ENCODE assay signal across 8 cellular contexts in genomic region chr11:5123802-5124521, GRCh38. TPM values are rescaled to one million over a fixed set of nuclear protein-coding genes. Genes with fewer than 3 reads are reported as not detected.
DNase-seq lines count a peak whose midpoint lies in the region; TF ChIP-seq lines count a peak whose summit lies in the region.

No MANE protein-coding gene starts in this region.

- H3K79me2 ChIP-seq in Loucy (ENCODE audit: insufficient read depth, low read length) = no peaks in the 10 kb centered on the region

- H3K9ac ChIP-seq in Loucy (ENCODE audit: low read depth, low read length, poor library complexity, severe bottlenecking) = no peak overlapping the region

- H3K27me3 ChIP-seq in Loucy (ENCODE audit: insufficient read depth, low read length, poor library complexity, severe bottlenecking) = no peaks in the 10 kb centered on the region

- no peaks in the 10 kb centered on the region for H3K9me2 ChIP-seq in Loucy (replicated peaks; ENCODE audit: low read depth, low read length)

- DNase-seq in NCI-H1436 (lab: John Stamatoyannopoulos, UW) (peak; percentile 55), NCI-H1436 treated with DMSO at 0.1 percent for 48 hours (lab: John Stamatoyannopoulos, UW) (no peak), H4 (ENCODE audit: low spot score) (peak; percentile 68), SKM-1 treated with dmso at 0.1 percent for 144 hours (lab: John Stamatoyannopoulos, UW; ENCODE audit: unreplicated experiment) (peak; percentile 40), astrocyte of the hippocampus (ENCODE audit: low read depth, low spot score) (peak; percentile 75), iPS DF 4.7 (ENCODE audit: extremely low read depth, low spot score) (peak; percentile 49)
- DNase-seq in stimulated activated CD4-positive, alpha-beta T cell treated with anti-CD3 and anti-CD28 coated beads, Interleukin-12 subunit alpha, Interleukin-12 subunit beta, amount 100 ng/mL, for 24 hours (ENCODE audit: low read depth in 2 of 2) = peak; percentile 5 to 42

- H3K36me3 ChIP-seq in Loucy (ENCODE audit: insufficient read depth, low read length) = no peaks in the 10 kb centered on the region

- no peak overlapping the region for H3K4me3 ChIP-seq in Loucy (ENCODE audit: low read length, poor library complexity, severe bottlenecking)

- H3K9me3 ChIP-seq in Loucy (ENCODE audit: insufficient read depth, low read depth, low read length) = no peaks in the 10 kb centered on the region

- TF ChIP-seq CTCF in Loucy (conservative IDR thresholded peaks at IDR 0.05; ENCODE audit: low read length) = peak; percentile 93

- H3F3A ChIP-seq in Loucy (ENCODE audit: low read depth) = no peaks in the 10 kb centered on the region

- H3K4me1 ChIP-seq in Loucy (ENCODE audit: insufficient read depth, low read length, poor library complexity, severe bottlenecking) = no peaks in the 10 kb centered on the region

- no peaks in the 10 kb centered on the region for H4K20me1 ChIP-seq in Loucy (ENCODE audit: insufficient read depth, low read length, poor library complexity, severe bottlenecking)

- H2AFZ ChIP-seq in Loucy (ENCODE audit: low read length) = peak overlapping the region; percentile 63

- H3K4me2 ChIP-seq in Loucy (ENCODE audit: low read depth, low read length, poor library complexity, severe bottlenecking) = no peak overlapping the region

RNA-seq across cellular contexts. Expression of gene OR52A5, which starts 14.2 kb away (rescaled TPM):
- not detected in 2 replicates for total RNA-seq in H4 (2014; rRNA removed; shearing (Covaris generic))

RNA-seq across cellular contexts. Expression of gene OR52A1, which starts 30.6 kb away (rescaled TPM):
- total RNA-seq in H4 (2014; rRNA removed; shearing (Covaris generic)) = not detected in 2 replicates

RNA-seq across cellular contexts. Expression of gene OR52E1, which starts 54.6 kb away (rescaled TPM):
- total RNA-seq in H4 (2014; rRNA removed; shearing (Covaris generic)) = not detected in 2 replicates
